9 cellular contexts compared by ENCODE assay signal in genomic region chr1:153633161-153633746, GRCh38. TPM values are rescaled to one million over a fixed set of nuclear protein-coding genes. Genes with fewer than 3 reads are reported as not detected.
DNase-seq lines count a peak whose midpoint lies in the region; FAIRE-seq and TF ChIP-seq lines count a peak whose summit lies in the region.
"Had no signal": no experiment of that assay in that cellular context is flagged by ENCODE, and none has a peak within 500 bp of the region (broad histone marks: within the 10 kb centered on the region; RNA-seq: fewer than 3 reads in every experiment).

No MANE protein-coding gene starts in this region.

- H3K9me3 ChIP-seq in H1 (ENCODE audit: insufficient read depth in 2 of 2, low read depth in 1 of 2, low read length in 1 of 2), result no peaks in the 10 kb centered on the region
- no peaks in the 10 kb centered on the region for H3K9me3 ChIP-seq in neural cell (ENCODE audit: low read length)

- no peak overlapping the region for H3K56ac ChIP-seq in H1 (replicated peaks; ENCODE audit: insufficient read length, low read depth, low read length)

- DNase-seq in GM12865 (ENCODE audit: low read depth) (no peak), NCI-H2196 (lab: John Stamatoyannopoulos, UW; ENCODE audit: unreplicated experiment) (peak; percentile 75), H1 (ENCODE audit: low read depth in 1 of 2, low spot score in 2 of 2) (no peak), inferior parietal cortex (ENCODE audit: extremely low spot score) (no peak), NCI-H2171 (lab: John Stamatoyannopoulos, UW) (no peak), NCI-H1417 treated with DMSO at 0.1 percent for 48 hours (lab: John Stamatoyannopoulos, UW) (no peak), putamen (ENCODE audit: low spot score) (no peak)

- no peak for TF ChIP-seq EP300 in H1 (IDR thresholded peaks at IDR 0.05; ENCODE audit: borderline replicate concordance in 1 of 2, low read depth in 2 of 2, low read length in 2 of 2)
- no peak for TF ChIP-seq EP300 in neural cell (conservative IDR thresholded peaks at IDR 0.05; ENCODE audit: poor library complexity, severe bottlenecking)

- POLR2A ChIA-PET in H1 (lab: Charles Lee; ENCODE audit: partially characterized antibody), result interaction anchor here (0.8 to 15.6 kb wide), 36 partner anchors 9 to 587 kb away, joined by 3 to 261 read pairs (median 5); partner anchors contain the start of genes CRTC2, ILF2, INTS3 and S100A14

- H4K8ac ChIP-seq in H1 (ENCODE audit: extremely low read depth, insufficient read depth, low read length), result peak overlapping the region; percentile 84; the same call in 1 of the 2 replicates

- CTCF ChIA-PET in H1 (lab: Charles Lee; ENCODE audit: partially characterized antibody), result interaction anchor here (0.8 to 2.9 kb wide), 6 partner anchors 13 to 98 kb away, joined by 3 to 13 read pairs (median 4); partner anchors contain the start of gene S100A6

- H3K4me3 ChIP-seq in GM12865 (ENCODE audit: low read depth, low read length) (peak overlapping the region; percentile 43), H1 (ENCODE audit: extremely low read depth in 1 of 4, insufficient read depth in 2 of 4, low read depth in 3 of 4, low read length in 4 of 4) (peak overlapping the region in 3 of 4 experiments; percentile 21 to 97 (median 34); a peak in 5 of 8 replicates), neural cell (ENCODE audit: low read length) (peak overlapping the region; percentile 79)

- 72% methylated on average over 18 of the region's 18 CpGs; no CpG with 5 or more reads in 1 of the 2 experiments for WGBS in H1 (ENCODE audit: extremely low coverage in 1 of 2, insufficient coverage in 1 of 2, insufficient read length in 1 of 2, insufficient replicate concordance in 2 of 2, low coverage in 1 of 2, low lambda C conversion rate in 2 of 2, missing lambda C conversion rate in 1 of 2), 2 experiments

- no peak overlapping the region for H3K4ac ChIP-seq in H1 (replicated peaks; ENCODE audit: insufficient read length, low read depth, low read length)

- no peak overlapping the region for H2BK15ac ChIP-seq in H1 (ENCODE audit: low read length)

- H3F3A ChIP-seq in neural cell (ENCODE audit: insufficient read depth, low read length, poor library complexity, severe bottlenecking), result no peaks in the 10 kb centered on the region

- H4K91ac ChIP-seq in H1 (replicated peaks; ENCODE audit: insufficient read length, low read length), result no peak overlapping the region

- TF ChIP-seq RAD21 in H1 (IDR thresholded peaks at IDR 0.05 in 1 of 2, conservative IDR thresholded peaks at IDR 0.05 in 1 of 2; ENCODE audit: low read depth in 2 of 2, low read length in 2 of 2), result no peak
- no peak for TF ChIP-seq RAD21 in neural cell (conservative IDR thresholded peaks at IDR 0.05)

- no peak overlapping the region for H3K23ac ChIP-seq in H1 (ENCODE audit: insufficient read length)

- no peak overlapping the region for H2BK20ac ChIP-seq in H1 (ENCODE audit: low read length)

- no peak overlapping the region; a peak in 1 of 7 replicates for H3K9ac ChIP-seq in H1 (replicated peaks in 1 of 4; ENCODE audit: extremely low read depth in 1 of 4, low read depth in 3 of 4, low read length in 3 of 4)
- no peak overlapping the region for H3K9ac ChIP-seq in neural cell (ENCODE audit: low read length)

- peak overlapping the region; percentile 61 for H2BK5ac ChIP-seq in H1 (ENCODE audit: low read depth, low read length)

- peak overlapping the region; percentile 30; the same call in 1 of the 2 replicates for H2AFZ ChIP-seq in H1 (ENCODE audit: low read length)
- no peak overlapping the region for H2AFZ ChIP-seq in neural cell (ENCODE audit: low read depth, low read length)

- peaks cover 0 to 12% (median 5%) of the 10 kb centered on the region in 4 experiments; a peak in 5 of 7 replicates for H3K4me1 ChIP-seq in H1 (replicated peaks in 1 of 4; ENCODE audit: control insufficient read depth in 3 of 4, insufficient read depth in 4 of 4, low read length in 3 of 4)

- peak overlapping the region; percentile 77; the same call in 1 of the 2 replicates for H2AK5ac ChIP-seq in H1 (ENCODE audit: low read depth, low read length)

- no peaks in the 10 kb centered on the region for H3K79me1 ChIP-seq in H1 (ENCODE audit: low read depth, low read length)

- H3K9me2 ChIP-seq in neural cell (ENCODE audit: insufficient read depth, low read length), result no peaks in the 10 kb centered on the region

- peaks cover 19 to 25% (median 22%) of the 10 kb centered on the region in 4 experiments for H3K36me3 ChIP-seq in H1 (ENCODE audit: control insufficient read depth in 2 of 4, insufficient read depth in 4 of 4, low read length in 3 of 4)
- H3K36me3 ChIP-seq in neural cell (ENCODE audit: insufficient read depth, low read length), result peaks cover 8% of the 10 kb centered on the region

- H4K20me1 ChIP-seq in H1 (replicated peaks in 1 of 2; ENCODE audit: control insufficient read depth in 1 of 2, insufficient read depth in 2 of 2, low read length in 2 of 2) (peaks cover 0 to 1% of the 10 kb centered on the region in 2 experiments), neural cell (ENCODE audit: insufficient read depth) (no peaks in the 10 kb centered on the region)

- H3K4me2 ChIP-seq in H1 (ENCODE audit: insufficient read depth in 1 of 2, low read depth in 2 of 2, low read length in 2 of 2), result peak overlapping the region; percentile 33 to 71; a peak in 3 of 4 replicates
- H3K4me2 ChIP-seq in neural cell (ENCODE audit: low read length), result no peak overlapping the region

- no peak overlapping the region for H2BK120ac ChIP-seq in H1 (replicated peaks; ENCODE audit: low read depth, low read length)

- H3K27ac ChIP-seq in H1 (ENCODE audit: low read depth, low read length), result no peak overlapping the region
- no peak overlapping the region for H3K27ac ChIP-seq in neural cell (ENCODE audit: low read length)

- H3K23me2 ChIP-seq in H1 (ENCODE audit: low read depth, low read length), result no peaks in the 10 kb centered on the region; the same call in 1 of the 2 replicates

- no peak for FAIRE-seq in H1 (lab: Jason Lieb, UNC)

- H3K18ac ChIP-seq in H1 (ENCODE audit: extremely low read depth, low read length), result peak overlapping the region; percentile 56; the same call in 1 of the 2 replicates

- TF ChIP-seq CTCF in GM12865 (IDR thresholded peaks at IDR 0.05; ENCODE audit: insufficient read depth, low read depth, low read length, missing control alignments) (no peak), H1 (IDR thresholded peaks at IDR 0.05; ENCODE audit: control extremely low read depth in 1 of 3, insufficient read depth in 1 of 3, low read depth in 1 of 3, low read length in 3 of 3) (no peak), neural cell (IDR thresholded peaks at IDR 0.05; ENCODE audit: poor library complexity, severe bottlenecking) (no peak)

- H4K5ac ChIP-seq in H1 (ENCODE audit: insufficient read length, low read depth, low read length), result peak overlapping the region; percentile 41

- no peak overlapping the region; the same call in 1 of the 2 replicates for H2BK12ac ChIP-seq in H1 (ENCODE audit: low read depth, low read length)

- no peak overlapping the region for H3K14ac ChIP-seq in H1 (ENCODE audit: insufficient read length)

- peaks cover 0 to 36% of the 10 kb centered on the region in 2 experiments; a peak in 3 of 4 replicates for H3K79me2 ChIP-seq in H1 (ENCODE audit: control insufficient read depth in 1 of 2, insufficient read depth in 2 of 2, low read length in 2 of 2)
- H3K79me2 ChIP-seq in neural cell (replicated peaks; ENCODE audit: insufficient read depth, low read length), result peaks cover 31% of the 10 kb centered on the region

- H3K27me3 ChIP-seq in H1 (replicated peaks in 1 of 4; ENCODE audit: control insufficient read depth in 3 of 4, extremely low read depth in 1 of 4, insufficient read depth in 3 of 4, low read length in 3 of 4) (no peaks in the 10 kb centered on the region), neural cell (ENCODE audit: insufficient read depth, low read depth, low read length) (no peaks in the 10 kb centered on the region)

- no peak for TF ChIP-seq POLR2A in H1 (IDR thresholded peaks at IDR 0.05; ENCODE audit: control extremely low read depth in 1 of 2, low read depth in 2 of 2, low read length in 2 of 2)

RNA-seq across cellular contexts. Expression of gene CHTOP, which starts 0.6 kb away (rescaled TPM):
- 103 and 104 TPM in 2 replicates for total RNA-seq in H1 (2021; fragmentation: NEBNext Ultra II Directional; extraction: Animal tissue kit (Norgen Biotek cat#: 25700))
- polyA plus RNA-seq in H1 (2011; rRNA removed), result 73.6 and 84.6 TPM in 2 replicates
- polyA plus RNA-seq in H1 (2011; cell fraction: cytosol; rRNA removed), result 111 TPM
- polyA plus RNA-seq in H1 (2011; cell fraction: nucleus; rRNA removed), result 53.8 TPM
- polyA plus RNA-seq in H1 (2012, experiment 1 of 2), result 95.7 to 110 TPM (median 101 TPM) in 4 replicates
- polyA plus RNA-seq in H1 (2012, experiment 2 of 2), result 55.3 TPM
- 79.2 TPM for polyA plus RNA-seq in H1 (2013, experiment 1 of 2)
- polyA plus RNA-seq in H1 (2013, experiment 2 of 2), result 79.7 TPM
- polyA minus RNA-seq in H1 (2011; rRNA and poly(A)+ RNA removed), result 47.3 and 49.3 TPM in 2 replicates
- 45.4 TPM for polyA minus RNA-seq in H1 (2011; cell fraction: cytosol; rRNA and poly(A)+ RNA removed)
- polyA minus RNA-seq in H1 (2011; cell fraction: nucleus; rRNA and poly(A)+ RNA removed), result 97.4 TPM
- polyA plus RNA-seq in neural cell, result 159 and 168 TPM in 2 replicates
- polyA minus RNA-seq in neural cell, result 115 and 132 TPM in 2 replicates

RNA-seq across cellular contexts. Expression of gene S100A1, which starts 5.0 kb away (rescaled TPM):
- total RNA-seq in H1 (2021; fragmentation: NEBNext Ultra II Directional; extraction: Animal tissue kit (Norgen Biotek cat#: 25700)), result not detected in 2 replicates
- polyA plus RNA-seq in H1 (2011; rRNA removed) (1.1 and 2.0 TPM in 2 replicates), neural cell (not detected in 2 replicates)
- polyA plus RNA-seq in H1 (2011; cell fraction: cytosol; rRNA removed), result 2.4 TPM
- 0.34 TPM for polyA plus RNA-seq in H1 (2011; cell fraction: nucleus; rRNA removed)
- polyA plus RNA-seq in H1 (2012, experiment 1 of 2), result 1.5 to 3.8 TPM (median 2.2 TPM) in 4 replicates
- polyA plus RNA-seq in H1 (2012, experiment 2 of 2), result 1.8 TPM
- polyA plus RNA-seq in H1 (2013, experiment 1 of 2), result 0.36 TPM
- polyA plus RNA-seq in H1 (2013, experiment 2 of 2), result 0.13 TPM
- 0.41 and 0.47 TPM in 2 replicates for polyA minus RNA-seq in H1 (2011; rRNA and poly(A)+ RNA removed)
- polyA minus RNA-seq in H1 (2011; cell fraction: cytosol; rRNA and poly(A)+ RNA removed), result not detected
- 0.40 TPM for polyA minus RNA-seq in H1 (2011; cell fraction: nucleus; rRNA and poly(A)+ RNA removed)
- not detected in 2 replicates for polyA minus RNA-seq in neural cell
- total RNA-seq: M059J had no signal

RNA-seq across cellular contexts. Expression of gene S100A13, which starts 5.9 kb away (rescaled TPM):
- total RNA-seq in H1 (2021; fragmentation: NEBNext Ultra II Directional; extraction: Animal tissue kit (Norgen Biotek cat#: 25700)), result 63.6 and 65.3 TPM in 2 replicates
- polyA plus RNA-seq in H1 (2011; rRNA removed), result 79.0 and 127 TPM in 2 replicates
- 122 TPM for polyA plus RNA-seq in H1 (2011; cell fraction: cytosol; rRNA removed)
- polyA plus RNA-seq in H1 (2011; cell fraction: nucleus; rRNA removed), result 65.5 TPM
- 102 to 124 TPM (median 115 TPM) in 4 replicates for polyA plus RNA-seq in H1 (2012, experiment 1 of 2)
- polyA plus RNA-seq in H1 (2012, experiment 2 of 2), result 229 TPM
- 97.0 TPM for polyA plus RNA-seq in H1 (2013, experiment 1 of 2)
- polyA plus RNA-seq in H1 (2013, experiment 2 of 2), result 96.5 TPM
- 33.9 and 48.4 TPM in 2 replicates for polyA minus RNA-seq in H1 (2011; rRNA and poly(A)+ RNA removed)
- polyA minus RNA-seq in H1 (2011; cell fraction: cytosol; rRNA and poly(A)+ RNA removed), result 12.7 TPM
- polyA minus RNA-seq in H1 (2011; cell fraction: nucleus; rRNA and poly(A)+ RNA removed), result 18.6 TPM
- 2.0 and 2.1 TPM in 2 replicates for polyA plus RNA-seq in neural cell
- 1.5 TPM in 1 of 2 replicates, not detected in the other for polyA minus RNA-seq in neural cell

RNA-seq across cellular contexts. Expression of gene S100A14, which starts 17.1 kb away (rescaled TPM):
- total RNA-seq in H1 (2021; fragmentation: NEBNext Ultra II Directional; extraction: Animal tissue kit (Norgen Biotek cat#: 25700)), result 1.4 and 1.5 TPM in 2 replicates
- polyA plus RNA-seq in H1 (2011; rRNA removed) (3.7 and 5.3 TPM in 2 replicates), neural cell (not detected in 2 replicates)
- polyA plus RNA-seq in H1 (2011; cell fraction: cytosol; rRNA removed), result 3.0 TPM
- 1.3 TPM for polyA plus RNA-seq in H1 (2011; cell fraction: nucleus; rRNA removed)
- polyA plus RNA-seq in H1 (2012, experiment 1 of 2), result 1.7 to 4.9 TPM (median 3.7 TPM) in 4 replicates
- 1.6 TPM for polyA plus RNA-seq in H1 (2012, experiment 2 of 2)
- 1.2 TPM for polyA plus RNA-seq in H1 (2013, experiment 1 of 2)
- 1.6 TPM for polyA plus RNA-seq in H1 (2013, experiment 2 of 2)
- polyA minus RNA-seq in H1 (2011; rRNA and poly(A)+ RNA removed), result 0.63 and 3.6 TPM in 2 replicates
- polyA minus RNA-seq in H1 (2011; cell fraction: cytosol; rRNA and poly(A)+ RNA removed), result 2.6 TPM
- polyA minus RNA-seq in H1 (2011; cell fraction: nucleus; rRNA and poly(A)+ RNA removed), result not detected
- not detected in 2 replicates for polyA minus RNA-seq in neural cell
- total RNA-seq: M059J had no signal

RNA-seq across cellular contexts. Expression of gene S100A16, which starts 20.3 kb away (rescaled TPM):
- 14.7 and 14.9 TPM in 2 replicates for total RNA-seq in H1 (2021; fragmentation: NEBNext Ultra II Directional; extraction: Animal tissue kit (Norgen Biotek cat#: 25700))
- polyA plus RNA-seq in H1 (2011; rRNA removed), result 51.7 and 61.4 TPM in 2 replicates
- polyA plus RNA-seq in H1 (2011; cell fraction: cytosol; rRNA removed), result 45.0 TPM
- polyA plus RNA-seq in H1 (2011; cell fraction: nucleus; rRNA removed), result 26.3 TPM
- polyA plus RNA-seq in H1 (2012, experiment 1 of 2), result 14.2 to 25.5 TPM (median 21.1 TPM) in 4 replicates
- 26.5 TPM for polyA plus RNA-seq in H1 (2012, experiment 2 of 2)
- polyA plus RNA-seq in H1 (2013, experiment 1 of 2), result 17.5 TPM
- polyA plus RNA-seq in H1 (2013, experiment 2 of 2), result 17.9 TPM
- 12.3 and 17.1 TPM in 2 replicates for polyA minus RNA-seq in H1 (2011; rRNA and poly(A)+ RNA removed)
- 11.1 TPM for polyA minus RNA-seq in H1 (2011; cell fraction: cytosol; rRNA and poly(A)+ RNA removed)
- polyA minus RNA-seq in H1 (2011; cell fraction: nucleus; rRNA and poly(A)+ RNA removed), result 7.6 TPM
- polyA plus RNA-seq in neural cell, result not detected in 2 replicates
- not detected in 2 replicates for polyA minus RNA-seq in neural cell

Comparison
In these comparisons a context has a peak if more than half of its experiments do, and no peak if none do; other contexts are left out.
1. RNA of gene S100A13, which starts 5.9 kb away (polyA plus RNA-seq): 65.5 to 229 TPM in H1; 2.0 to 2.1 TPM in neural cell; every median in the first group is over 10 times any median in the second.
2. Peak in every context shown above with its lines, with median percentiles within 50 percentile points of each other: H3K4me3 ChIP-seq.